21 cellular contexts compared by ENCODE assay signal in genomic region chr10:15801641-15802040, GRCh38.
"Had no signal": no experiment of that assay in that cellular context is flagged by ENCODE, and none has a peak within 500 bp of the region (broad histone marks: within the 10 kb centered on the region; RNA-seq: fewer than 3 reads in every experiment).

No MANE protein-coding gene starts in this region.

- H3K4me2 ChIP-seq: smooth muscle cell had no signal

- H3K9me3 ChIP-seq: ovary, right lobe of liver, testis, thyroid gland, transverse colon, vagina had no signal

- H3K27me3 ChIP-seq: left lung, ovary, right atrium auricular region, right lobe of liver, stomach, testis, thyroid gland, transverse colon, upper lobe of left lung, vagina had no signal

- H3K4me3 ChIP-seq: left lung, lung, mucosa of descending colon, ovary, right atrium auricular region, right lobe of liver, smooth muscle cell, stomach, testis, thyroid gland, transverse colon, upper lobe of left lung, vagina had no signal

- H3K4me1 ChIP-seq: left lung, right atrium auricular region, right lobe of liver, testis, thyroid gland, upper lobe of left lung, vagina had no signal

- H3K36me3 ChIP-seq: ovary, thyroid gland had no signal

- DNase-seq: hypothalamus; immature natural killer cell; kidney; left colon; left lung; midbrain; mucosa of descending colon; naive thymus-derived CD4-positive, alpha-beta T cell; ovary; right lobe of liver; stimulated activated CD4-positive, alpha-beta T cell treated with anti-CD3 and anti-CD28 coated beads, Interleukin-2, amount 100 ng/mL, for 48 hours; stimulated activated naive B cell treated with anti-CD40 and anti-IgM and Interleukin-4, amounts not matched to agents 10 μg/mL and 1 μg/mL and 100 μg/mL, for 72 hours; stomach; testis; thyroid gland; transverse colon; upper lobe of left lung had no signal
